16 cellular contexts compared by ENCODE assay signal in the genomic region with DNA sequence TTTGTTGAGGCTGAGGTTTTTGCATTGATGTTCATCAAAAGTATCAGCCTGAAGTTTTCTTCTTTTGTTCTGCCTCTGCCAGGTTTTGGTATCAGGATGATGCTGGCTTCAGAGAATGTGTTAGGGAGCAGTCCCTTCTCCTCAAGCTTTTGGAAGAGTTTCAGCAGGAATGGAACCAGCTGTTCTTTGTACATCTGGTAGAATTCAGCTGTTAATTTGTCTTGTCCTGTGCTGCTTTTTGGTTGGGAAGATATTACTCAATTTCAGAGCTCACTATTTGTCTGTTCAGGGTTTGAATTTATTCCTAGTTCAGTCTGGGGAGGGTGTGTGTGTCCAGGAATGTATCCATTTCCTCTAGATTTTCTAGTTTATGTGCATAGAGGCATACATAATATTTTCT. TPM values are rescaled to one million over a fixed set of nuclear protein-coding genes. Genes with fewer than 3 reads are reported as not detected.
DNase-seq lines count a peak whose midpoint lies in the region; ATAC-seq and TF ChIP-seq lines count a peak whose summit lies in the region.
"Had no signal": no experiment of that assay in that cellular context is flagged by ENCODE, and none has a peak within 500 bp of the region (broad histone marks: within the 10 kb centered on the region; RNA-seq: fewer than 3 reads in every experiment).

No MANE protein-coding gene starts in this region.

- H3K36me3 Mint-ChIP-seq in activated CD4-positive, alpha-beta memory T cell treated with anti-CD3 and anti-CD28 coated beads for 36 hours: peaks cover 46% of the 10 kb centered on the region

- CTCF ChIA-PET in activated CD4-positive, alpha-beta memory T cell treated with anti-CD3 and anti-CD28 coated beads for 36 hours (lab: Charles Lee): no interaction called here

- H3K4me3 ChIP-seq in right atrium auricular region: no peak overlapping the region
- no peak overlapping the region for H3K4me3 ChIP-seq in fibroblast of villous mesenchyme (ENCODE audit: low read depth, low read length)
- no peak overlapping the region for H3K4me3 ChIP-seq in colonic mucosa

- H3K9ac ChIP-seq in colonic mucosa (ENCODE audit: low read depth in 2 of 2, low read length in 2 of 2): no peak overlapping the region

- no peak overlapping the region for H3K4me3 Mint-ChIP-seq in activated CD4-positive, alpha-beta memory T cell treated with anti-CD3 and anti-CD28 coated beads for 36 hours
- H3K4me3 Mint-ChIP-seq: B cell, HFFc6 had no signal

- H3K4me1 Mint-ChIP-seq in activated CD4-positive, alpha-beta memory T cell treated with anti-CD3 and anti-CD28 coated beads for 36 hours (ENCODE audit: low read depth): peaks cover 8% of the 10 kb centered on the region

- TF ChIP-seq CTCF in right atrium auricular region (IDR thresholded peaks at IDR 0.05) (no peak), fibroblast of villous mesenchyme (IDR thresholded peaks at IDR 0.05; ENCODE audit: insufficient read depth, low read depth, low read length) (no peak), colonic mucosa (IDR thresholded peaks at IDR 0.05) (no peak)

- ATAC-seq in left ventricle myocardium superior: peak; percentile 70
- ATAC-seq: HepG2 had no signal

- H3K27ac ChIP-seq in right atrium auricular region (no peak overlapping the region), colonic mucosa (no peak overlapping the region)

- H3K4me1 ChIP-seq in right atrium auricular region: peaks cover 0 to 16% of the 10 kb centered on the region in 2 donors
- H3K4me1 ChIP-seq in colonic mucosa: no peaks in the 10 kb centered on the region

- DNase-seq in left ventricle myocardium superior: no peak
- DNase-seq in right atrium auricular region (ENCODE audit: low spot score): no peak
- peak; percentile 21 for DNase-seq in fibroblast of gingiva (ENCODE audit: low read depth)
- DNase-seq in fibroblast of villous mesenchyme (ENCODE audit: low read depth): peak; percentile 33
- no peak for DNase-seq in kidney tubule cell (ENCODE audit: low spot score)
- DNase-seq in colonic mucosa: no peak
- DNase-seq in activated CD4-positive, alpha-beta memory T cell treated with anti-CD3 and anti-CD28 coated beads for 36 hours: no peak
- DNase-seq in CD1c-positive myeloid dendritic cell (ENCODE audit: extremely low spot score): no peak
- DNase-seq: ACHN; C1 segment of cervical spinal cord; CD4-positive, alpha-beta memory T cell; DMS79; HCEC 1CT; HFFc6 had no signal

- POLR2A ChIA-PET in activated CD4-positive, alpha-beta memory T cell treated with anti-CD3 and anti-CD28 coated beads for 36 hours (lab: Charles Lee): no interaction called here

- H3K27me3 ChIP-seq in right atrium auricular region (no peaks in the 10 kb centered on the region), colonic mucosa (no peaks in the 10 kb centered on the region)

- no peak overlapping the region for H3K27ac Mint-ChIP-seq in activated CD4-positive, alpha-beta memory T cell treated with anti-CD3 and anti-CD28 coated beads for 36 hours
- H3K27ac Mint-ChIP-seq: B cell; CD4-positive, alpha-beta memory T cell; HFFc6 had no signal

- H3K9me3 ChIP-seq in right atrium auricular region: no peaks in the 10 kb centered on the region
- H3K9me3 ChIP-seq in colonic mucosa: no peaks in the 10 kb centered on the region

- no peaks in the 10 kb centered on the region for H3K27me3 Mint-ChIP-seq in activated CD4-positive, alpha-beta memory T cell treated with anti-CD3 and anti-CD28 coated beads for 36 hours
- H3K27me3 Mint-ChIP-seq: B cell; CD4-positive, alpha-beta memory T cell had no signal

- intact Hi-C loops in left ventricle myocardium superior (cut with micrococcal nuclease) (no loop called here), colonic mucosa (cut with DNase I) (no loop called here)
- intact Hi-C loops in activated CD4-positive, alpha-beta memory T cell treated with anti-CD3 and anti-CD28 coated beads for 36 hours (cut with micrococcal nuclease): no loop called here

- H3K9me3 Mint-ChIP-seq in activated CD4-positive, alpha-beta memory T cell treated with anti-CD3 and anti-CD28 coated beads for 36 hours: peaks cover 43% of the 10 kb centered on the region

- no peaks in the 10 kb centered on the region for H3K36me3 ChIP-seq in right atrium auricular region
- H3K36me3 ChIP-seq in colonic mucosa: no peaks in the 10 kb centered on the region

RNA-seq across cellular contexts. Expression of a gene that starts 12.8 kb away (rescaled TPM):
- 1.4 TPM for total RNA-seq in left ventricle myocardium superior
- total RNA-seq in right atrium auricular region: 1 to 10 TPM; 2.7 to 3.3 TPM
- total RNA-seq in fibroblast of villous mesenchyme: 4.2 and 5.2 TPM in 2 replicates
- 10 to 100 TPM in 1 of 2 donors, 1 to 10 TPM in 1; 7.4 to 10.4 TPM for total RNA-seq in colonic mucosa
- 1 to 10 TPM; 6.5 to 7.4 TPM for total RNA-seq in activated CD4-positive, alpha-beta memory T cell treated with anti-CD3 and anti-CD28 coated beads for 36 hours

Comparison
In these comparisons a context has a peak if more than half of its experiments do, and no peak if none do; other contexts are left out.
1. DNase-seq: peak in fibroblast of gingiva (single experiment) and fibroblast of villous mesenchyme (single experiment); none in left ventricle myocardium superior (single experiment), right atrium auricular region (single experiment), kidney tubule cell (single experiment), colonic mucosa (single experiment), activated CD4-positive, alpha-beta memory T cell treated with anti-CD3 and anti-CD28 coated beads for 36 hours (single experiment) and CD1c-positive myeloid dendritic cell (single experiment).